12 cellular contexts compared by ENCODE assay signal in genomic region chr19:17479325-17479791, GRCh38. TPM values are rescaled to one million over a fixed set of nuclear protein-coding genes. Genes with fewer than 3 reads are reported as not detected.
A peak's percentile ranks its signal among the peaks of the same experiment; 100 is the strongest.
DNase-seq lines count a peak whose midpoint lies in the region; ATAC-seq and TF ChIP-seq lines count a peak whose summit lies in the region.
"Had no signal": no experiment of that assay in that cellular context is flagged by ENCODE, and none has a peak within 500 bp of the region (broad histone marks: within the 10 kb centered on the region; RNA-seq: fewer than 3 reads in every experiment).

No MANE protein-coding gene starts in this region.

- peak overlapping the region; percentile 78; the same call in 1 of the 2 replicates for H3K27ac Mint-ChIP-seq in GM23338
- no peak overlapping the region for H3K27ac Mint-ChIP-seq in CD4-positive, alpha-beta T cell
- H3K27ac Mint-ChIP-seq: effector memory CD8-positive, alpha-beta T cell had no signal

- H3K9ac ChIP-seq in smooth muscle cell (ENCODE audit: low read depth), result no peak overlapping the region

- H3K4me2 ChIP-seq in GM23338 (0 out of 2 replicates have a peak overlapping the region, but pooled peaks have one; percentile 35), smooth muscle cell (peak overlapping the region; percentile 63)

- intact Hi-C loops in CD4-positive, alpha-beta T cell (cut with DNase I, micrococcal nuclease), result no loop called here

- H3K4me3 Mint-ChIP-seq in GM23338, result peak overlapping the region; percentile 9; the same call in 1 of the 3 replicates
- H3K4me3 Mint-ChIP-seq in CD4-positive, alpha-beta T cell, result no peak overlapping the region
- H3K4me3 Mint-ChIP-seq: effector memory CD8-positive, alpha-beta T cell had no signal

- POLR2A ChIA-PET in RWPE1 (lab: Yijun Ruan, JAX; ENCODE audit: low non-redundant PET), result no interaction called here
- POLR2A ChIA-PET in CD4-positive, alpha-beta T cell (lab: Charles Lee), result no interaction called here

- H3K9me2 ChIP-seq in GM23338 (ENCODE audit: insufficient read depth), result no peaks in the 10 kb centered on the region

- CTCF ChIA-PET in RWPE1 (lab: Yijun Ruan, JAX), result interaction anchor here (1.0 kb wide), 1 partner anchor 17 kb away, joined by 3 read pairs; no protein-coding TSS in a partner anchor
- CTCF ChIA-PET in CD4-positive, alpha-beta T cell (lab: Charles Lee), result interaction anchor here (2.0 kb wide), 1 partner anchor 17 kb away, joined by 8 read pairs; no protein-coding TSS in a partner anchor

- DNase-seq in GM23338 (ENCODE audit: low spot score) (no peak), RWPE1 (ENCODE audit: low spot score) (no peak), fibroblast of villous mesenchyme (ENCODE audit: low read depth) (peak; percentile 58), smooth muscle cell (lab: John Stamatoyannopoulos, UW; ENCODE audit: unreplicated experiment) (no peak)
- DNase-seq in CD4-positive, alpha-beta T cell, result no peak
- DNase-seq: DMS53; effector memory CD8-positive, alpha-beta T cell; NCI-H345; Peyer's patch had no signal

- no peaks in the 10 kb centered on the region for H3K79me2 ChIP-seq in GM23338 (replicated peaks; ENCODE audit: insufficient read depth)
- peaks cover 5% of the 10 kb centered on the region for H3K79me2 ChIP-seq in smooth muscle cell (ENCODE audit: low read depth)

- peaks cover 22% of the 10 kb centered on the region for H3K27me3 Mint-ChIP-seq in GM23338 (ENCODE audit: insufficient read depth, low read depth, poor library complexity)
- no peaks in the 10 kb centered on the region for H3K27me3 Mint-ChIP-seq in CD4-positive, alpha-beta T cell
- H3K27me3 Mint-ChIP-seq: effector memory CD8-positive, alpha-beta T cell had no signal

- peak; percentile 55 for ATAC-seq in GM23338
- no peak for ATAC-seq in GM21786 (IDR thresholded peaks at IDR 0.05; ENCODE audit: unreplicated experiment)
- no peak for ATAC-seq in CD4-positive, alpha-beta T cell (ENCODE audit: poor library complexity)
- no peak for ATAC-seq in HG03439 (IDR thresholded peaks at IDR 0.05; ENCODE audit: unreplicated experiment)
- ATAC-seq: activated naive CD4-positive, alpha-beta T cell treated with anti-CD3 and anti-CD28 coated beads, Interleukin-2, amount 50 U/mL, for 72 hours; effector memory CD8-positive, alpha-beta T cell had no signal

- H3K9me3 ChIP-seq in smooth muscle cell (replicated peaks; ENCODE audit: low read depth), result no peaks in the 10 kb centered on the region
- H3K9me3 ChIP-seq in CD4-positive, alpha-beta T cell (ENCODE audit: control insufficient read depth, low read length), result no peaks in the 10 kb centered on the region
- H3K9me3 ChIP-seq: Peyer's patch had no signal

- H3K4me1 Mint-ChIP-seq in GM23338, result peaks cover 11% of the 10 kb centered on the region
- H3K4me1 Mint-ChIP-seq in CD4-positive, alpha-beta T cell (ENCODE audit: low read depth), result no peaks in the 10 kb centered on the region

- H3K4me1 ChIP-seq in GM23338 (ENCODE audit: insufficient read depth) (no peaks in the 10 kb centered on the region), smooth muscle cell (ENCODE audit: low read depth) (peaks cover 12% of the 10 kb centered on the region)

- H3K4me3 ChIP-seq in GM23338 (no peak overlapping the region), fibroblast of villous mesenchyme (ENCODE audit: low read depth, low read length) (no peak overlapping the region), smooth muscle cell (no peak overlapping the region)
- H3K4me3 ChIP-seq: Peyer's patch had no signal

- H3K27me3 ChIP-seq in GM23338 (ENCODE audit: insufficient read depth) (no peaks in the 10 kb centered on the region), smooth muscle cell (ENCODE audit: low read depth) (no peaks in the 10 kb centered on the region)
- no peaks in the 10 kb centered on the region for H3K27me3 ChIP-seq in CD4-positive, alpha-beta T cell (ENCODE audit: control insufficient read depth, insufficient read depth, low read length)
- H3K27me3 ChIP-seq: Peyer's patch had no signal

- WGBS in smooth muscle cell (ENCODE audit: low lambda C conversion rate), result 33% methylated on average over 6 of the region's 6 CpGs

- no peaks in the 10 kb centered on the region for H4K20me1 ChIP-seq in GM23338 (replicated peaks; ENCODE audit: insufficient read depth)
- peaks cover 45% of the 10 kb centered on the region for H4K20me1 ChIP-seq in smooth muscle cell (ENCODE audit: low read depth)

- H2AFZ ChIP-seq in GM23338 (no peak overlapping the region), smooth muscle cell (ENCODE audit: low read depth) (no peak overlapping the region)

- no peaks in the 10 kb centered on the region for H3K36me3 ChIP-seq in GM23338 (ENCODE audit: insufficient read depth)
- H3K36me3 ChIP-seq in smooth muscle cell (ENCODE audit: low read depth), result no peaks in the 10 kb centered on the region
- H3K36me3 ChIP-seq: Peyer's patch had no signal

- H3K36me3 Mint-ChIP-seq in GM23338 (ENCODE audit: low read depth), result no peaks in the 10 kb centered on the region
- no peaks in the 10 kb centered on the region for H3K36me3 Mint-ChIP-seq in CD4-positive, alpha-beta T cell (ENCODE audit: low read depth)
- H3K36me3 Mint-ChIP-seq: activated naive CD4-positive, alpha-beta T cell treated with anti-CD3 and anti-CD28 coated beads, Interleukin-2, amount 50 U/mL, for 72 hours had no signal

- H3F3A ChIP-seq in GM23338 (replicated peaks; ENCODE audit: low read depth) (no peaks in the 10 kb centered on the region), smooth muscle cell (ENCODE audit: low read depth) (peaks cover 6% of the 10 kb centered on the region)

- TF ChIP-seq CTCF in GM23338 (conservative IDR thresholded peaks at IDR 0.05; ENCODE audit: low read depth in 2 of 2), result no peak
- TF ChIP-seq CTCF in RWPE1 (conservative IDR thresholded peaks at IDR 0.05; ENCODE audit: low read depth), result no peak
- no peak for TF ChIP-seq CTCF in fibroblast of villous mesenchyme (IDR thresholded peaks at IDR 0.05; ENCODE audit: insufficient read depth, low read depth, low read length)
- no peak for TF ChIP-seq CTCF in smooth muscle cell (IDR thresholded peaks at IDR 0.05; ENCODE audit: borderline replicate concordance, insufficient read depth, poor library complexity, severe bottlenecking)
- no peak for TF ChIP-seq CTCF in CD4-positive, alpha-beta T cell (IDR thresholded peaks at IDR 0.05)

- 0 out of 2 replicates have a peak overlapping the region, but pooled peaks have one; percentile 59 for H3K27ac ChIP-seq in GM23338 (ENCODE audit: low read depth)
- peak overlapping the region; percentile 41 for H3K27ac ChIP-seq in RWPE1
- peak overlapping the region; percentile 73 for H3K27ac ChIP-seq in smooth muscle cell (ENCODE audit: low read depth)
- H3K27ac ChIP-seq in CD4-positive, alpha-beta T cell (ENCODE audit: low read depth, low read length), result no peak overlapping the region
- H3K27ac ChIP-seq: Peyer's patch had no signal

- H3K9me3 Mint-ChIP-seq in GM23338, result no peaks in the 10 kb centered on the region; the same call in 2 of the 3 replicates
- H3K9me3 Mint-ChIP-seq in CD4-positive, alpha-beta T cell, result no peaks in the 10 kb centered on the region
- H3K9me3 Mint-ChIP-seq: activated naive CD4-positive, alpha-beta T cell treated with anti-CD3 and anti-CD28 coated beads, Interleukin-2, amount 50 U/mL, for 72 hours; effector memory CD8-positive, alpha-beta T cell had no signal

RNA-seq across cellular contexts. Expression of gene SLC27A1, which starts 9.0 kb away (rescaled TPM):
- 9.3 and 11.6 TPM in 2 replicates for total RNA-seq in GM23338 (2014; rRNA removed; shearing (Covaris generic))
- polyA plus RNA-seq in GM23338 (2016; fragmentation: Nextera tagmentation; extraction: Ambion mirVana) (2.1 and 3.5 TPM in 2 replicates), smooth muscle cell (11.5 and 11.6 TPM in 2 replicates)
- total RNA-seq in fibroblast of villous mesenchyme (10.8 and 15.5 TPM in 2 replicates), smooth muscle cell (6.8 and 9.7 TPM in 2 replicates)
- total RNA-seq in CD4-positive, alpha-beta T cell, result 1 to 10 TPM; 3.0 TPM

RNA-seq across cellular contexts. Expression of gene NXNL1, which starts 18.6 kb away (rescaled TPM):
- not detected in 2 replicates for total RNA-seq in GM23338 (2014; rRNA removed; shearing (Covaris generic))
- not detected in 2 replicates for polyA plus RNA-seq in GM23338 (2016; fragmentation: Nextera tagmentation; extraction: Ambion mirVana)
- total RNA-seq in fibroblast of villous mesenchyme, result not detected in 2 replicates
- total RNA-seq in smooth muscle cell, result 0.45 TPM in 1 of 2 replicates, not detected in the other
- not detected in 2 replicates for polyA plus RNA-seq in smooth muscle cell
- total RNA-seq in CD4-positive, alpha-beta T cell, result not detected
- total RNA-seq: activated naive CD4-positive, alpha-beta T cell treated with anti-CD3 and anti-CD28 coated beads, Interleukin-2, amount 50 U/mL, for 72 hours; Peyer's patch had no signal

RNA-seq across cellular contexts. Expression of gene TMEM221, which starts 30.9 kb away (rescaled TPM):
- total RNA-seq in GM23338 (2014; rRNA removed; shearing (Covaris generic)), result 0.90 and 1.8 TPM in 2 replicates
- polyA plus RNA-seq in GM23338 (2016; fragmentation: Nextera tagmentation; extraction: Ambion mirVana) (0.40 and 1.8 TPM in 2 replicates), smooth muscle cell (0.63 and 1.5 TPM in 2 replicates)
- total RNA-seq in fibroblast of villous mesenchyme (not detected in 2 replicates), smooth muscle cell (0.31 and 1.5 TPM in 2 replicates)
- total RNA-seq in CD4-positive, alpha-beta T cell, result not detected
- total RNA-seq: activated naive CD4-positive, alpha-beta T cell treated with anti-CD3 and anti-CD28 coated beads, Interleukin-2, amount 50 U/mL, for 72 hours; Peyer's patch had no signal

RNA-seq across cellular contexts. Expression of gene PGLS, which starts 32.1 kb away (rescaled TPM):
- 55.4 and 63.5 TPM in 2 replicates for total RNA-seq in GM23338 (2014; rRNA removed; shearing (Covaris generic))
- 56.9 and 62.2 TPM in 2 replicates for polyA plus RNA-seq in GM23338 (2016; fragmentation: Nextera tagmentation; extraction: Ambion mirVana)
- 41.5 and 75.4 TPM in 2 replicates for total RNA-seq in fibroblast of villous mesenchyme
- total RNA-seq in smooth muscle cell, result 47.1 and 57.1 TPM in 2 replicates
- 77.1 and 92.4 TPM in 2 replicates for polyA plus RNA-seq in smooth muscle cell
- 10 to 100 TPM; 41.5 to 44.6 TPM for total RNA-seq in CD4-positive, alpha-beta T cell

RNA-seq across cellular contexts. Expression of gene MVB12A, which starts 59.5 kb away (rescaled TPM):
- total RNA-seq in GM23338 (2014; rRNA removed; shearing (Covaris generic)), result 49.9 and 60.3 TPM in 2 replicates
- polyA plus RNA-seq in GM23338 (2016; fragmentation: Nextera tagmentation; extraction: Ambion mirVana) (36.6 and 43.5 TPM in 2 replicates), smooth muscle cell (89.6 and 98.1 TPM in 2 replicates)
- total RNA-seq in fibroblast of villous mesenchyme (32.0 and 47.0 TPM in 2 replicates), smooth muscle cell (46.6 and 68.1 TPM in 2 replicates)
- total RNA-seq in CD4-positive, alpha-beta T cell, result 10 to 100 TPM in 1 of 2 experiments, 1 to 10 TPM in 1; 9.8 to 10.7 TPM
